20 cellular contexts compared by ENCODE assay signal in genomic region chr11:66247801-66248200, GRCh38. TPM values are rescaled to one million over a fixed set of nuclear protein-coding genes. Genes with fewer than 3 reads are reported as not detected.
"Had no signal": no experiment of that assay in that cellular context is flagged by ENCODE, and none has a peak within 500 bp of the region (broad histone marks: within the 10 kb centered on the region; RNA-seq: fewer than 3 reads in every experiment).

No MANE protein-coding gene starts in this region.

- DNase-seq: activated effector memory CD4-positive, alpha-beta T cell treated with Interleukin-2 at 50 U/mL for 16 hours; activated naive CD8-positive, alpha-beta T cell treated with anti-CD3 and anti-CD28 coated beads, Interleukin-2, amount 10 ng/mL, durations not matched to agents 7 days and 5 days; activated T-cell treated with anti-CD3 and anti-CD28 coated beads for 4 hours; body of pancreas; dorsolateral prefrontal cortex; foreskin fibroblast; left cardiac atrium; mesenchymal stem cell; mucosa of descending colon; stimulated activated CD4-positive, alpha-beta T cell treated with anti-CD3 and anti-CD28 coated beads, Interleukin-4, amount 100 ng/mL, for 4 hours; stimulated activated naive CD4-positive, alpha-beta T cell treated with Interleukin-2 at 50 U/mL for 16 hours; thyroid gland had no signal

- H3K4me3 Mint-ChIP-seq: activated naive CD8-positive, alpha-beta T cell treated with anti-CD3 and anti-CD28 coated beads, Interleukin-2, amount 10 ng/mL, durations not matched to agents 7 days and 5 days; natural killer cell treated with Interleukin-12 subunit alpha and Interleukin-12 subunit beta and Interleukin-15 and Interleukin-18, amount 100 ng/mL, for 72 hours had no signal

- H3K9me3 Mint-ChIP-seq: activated naive CD8-positive, alpha-beta T cell treated with anti-CD3 and anti-CD28 coated beads, Interleukin-2, amount 10 ng/mL, durations not matched to agents 7 days and 5 days; natural killer cell treated with Interleukin-12 subunit alpha and Interleukin-12 subunit beta and Interleukin-15 and Interleukin-18, amount 100 ng/mL, for 72 hours had no signal

- ATAC-seq: activated CD4-positive, CD25-positive, alpha-beta regulatory T cell treated with anti-CD3 and anti-CD28 coated beads, Interleukin-2, amount 50 U/mL, for 24 hours; body of pancreas; left cardiac atrium; mucosa of descending colon; natural killer cell treated with Interleukin-12 subunit alpha and Interleukin-12 subunit beta and Interleukin-15 and Interleukin-18, amount 100 ng/mL, for 72 hours; sciatic nerve; SK-N-SH treated with all-trans-retinoic acid at 6 μM for 48 hours had no signal

- H3K36me3 Mint-ChIP-seq: natural killer cell treated with Interleukin-12 subunit alpha and Interleukin-12 subunit beta and Interleukin-15 and Interleukin-18, amount 100 ng/mL, for 72 hours had no signal

- H3K27ac Mint-ChIP-seq: activated naive CD8-positive, alpha-beta T cell treated with anti-CD3 and anti-CD28 coated beads, Interleukin-2, amount 10 ng/mL, durations not matched to agents 7 days and 5 days had no signal

- H3K27me3 Mint-ChIP-seq: activated naive CD8-positive, alpha-beta T cell treated with anti-CD3 and anti-CD28 coated beads, Interleukin-2, amount 10 ng/mL, durations not matched to agents 7 days and 5 days; natural killer cell treated with Interleukin-12 subunit alpha and Interleukin-12 subunit beta and Interleukin-15 and Interleukin-18, amount 100 ng/mL, for 72 hours had no signal

RNA-seq across cellular contexts. Expression of gene CNIH2, which starts 30.2 kb away (rescaled TPM):
- total RNA-seq: glomerular endothelial cell, left cardiac atrium, subcutaneous adipose tissue, thyroid gland had no signal

RNA-seq across cellular contexts. Expression of gene TMEM151A, which starts 43.9 kb away (rescaled TPM):
- total RNA-seq: activated naive CD8-positive, alpha-beta T cell treated with anti-CD3 and anti-CD28 coated beads, Interleukin-2, amount 10 ng/mL, durations not matched to agents 7 days and 5 days; lower leg skin; natural killer cell treated with Interleukin-12 subunit alpha and Interleukin-12 subunit beta and Interleukin-15 and Interleukin-18, amount 100 ng/mL, for 72 hours; subcutaneous adipose tissue; T-helper 1 cell treated with Interleukin-12 subunit alpha and Interleukin-12 subunit beta and Interleukin-4 antibody, amounts not matched to agents 30 ng/mL and 1 ng/mL, for 36 hours had no signal
